Comparison of ENCODE assay signal across 8 cellular contexts in the genomic region with DNA sequence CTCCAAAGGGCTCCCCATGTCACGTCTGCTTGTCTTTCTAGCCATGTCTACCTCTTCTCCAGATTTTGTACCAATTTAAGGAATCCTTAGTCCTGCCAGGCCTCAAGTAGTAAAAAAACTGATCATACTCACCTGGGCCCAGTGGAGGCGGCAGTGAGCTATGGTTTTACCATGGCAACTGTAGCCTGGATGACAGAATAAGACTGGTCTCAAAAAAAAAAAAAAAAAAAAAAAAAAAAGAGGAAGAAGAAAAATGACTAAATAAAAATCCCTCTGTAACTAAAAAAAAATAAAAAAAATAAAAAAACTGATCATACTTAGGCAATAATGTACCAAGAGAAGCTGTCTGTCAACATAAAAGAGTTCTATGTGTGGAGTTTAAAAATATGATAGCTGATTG.
A peak's percentile ranks its signal among the peaks of the same experiment; 100 is the strongest.
DNase-seq lines count a peak whose midpoint lies in the region; ATAC-seq, FAIRE-seq and TF ChIP-seq lines count a peak whose summit lies in the region.

No MANE protein-coding gene starts in this region.

- TF ChIP-seq POLR2A in HepG2 (IDR thresholded peaks at IDR 0.05; ENCODE audit: insufficient read depth in 1 of 2, low read depth in 2 of 2, low read length in 2 of 2), result no peak
- no peak for TF ChIP-seq POLR2A in lower leg skin (IDR thresholded peaks at IDR 0.05)

- TF ChIP-seq EP300 in HepG2 (IDR thresholded peaks at IDR 0.05; ENCODE audit: low read depth in 2 of 2, low read length in 2 of 2) (no peak), HepG2 (CRISPR knock-in tag; IDR thresholded peaks at IDR 0.05; ENCODE audit: borderline replicate concordance) (no peak)

- CTCF ChIA-PET in HepG2 (lab: Yijun Ruan, JAX; ENCODE audit: low intra/inter-chr PET ratio, low total read pairs), result no interaction called here

- DNase-seq in D721Med (ENCODE audit: insufficient read length, low spot score) (no peak), RPMI8226 (peak; percentile 61), HepG2 (ENCODE audit: low spot score) (peak; percentile 24), NCI-H1092 (lab: John Stamatoyannopoulos, UW) (no peak), SHP77 treated with DMSO at 0.1 percent for 48 hours (lab: John Stamatoyannopoulos, UW) (no peak), lower leg skin (ENCODE audit: low spot score in 2 of 2) (no peak)

- no peaks in the 10 kb centered on the region for H3K27me3 ChIP-seq in HepG2 (ENCODE audit: control insufficient read depth in 1 of 2, insufficient read depth in 2 of 2, low read length in 2 of 2)

- WGBS in HepG2 (ENCODE audit: low lambda C conversion rate), result 37% methylated on average over 2 of the region's 2 CpGs
- whole genome bisulfite sequencing in lower leg skin, 2 donors, result 50 to 75% methylated on average over 2 of the region's 2 CpGs

- no peaks in the 10 kb centered on the region for H3K9me3 ChIP-seq in HepG2 (ENCODE audit: low read length)

- H3K79me2 ChIP-seq in HepG2 (ENCODE audit: insufficient read depth, low read length), result no peaks in the 10 kb centered on the region

- no peak overlapping the region for H2AFZ ChIP-seq in HepG2 (ENCODE audit: low read length)

- POLR2A ChIA-PET in HepG2 (lab: Yijun Ruan, JAX), result no interaction called here

- TF ChIP-seq CTCF in D721Med (IDR thresholded peaks at IDR 0.05; ENCODE audit: insufficient read depth, missing control alignments) (peak; percentile 5), HepG2 (CRISPR knock-in tag; IDR thresholded peaks at IDR 0.05) (no peak; the same call in 1 of the 2 replicates), lower leg skin (IDR thresholded peaks at IDR 0.05) (no peak)

- no peak overlapping the region for H3K27ac ChIP-seq in HepG2 (ENCODE audit: extremely low read length, insufficient read depth, low read length)

- no peaks in the 10 kb centered on the region for H3K36me3 ChIP-seq in HepG2 (replicated peaks in 1 of 2; ENCODE audit: control insufficient read depth in 1 of 2, insufficient read depth in 2 of 2, low read length in 2 of 2)

- ATAC-seq in GM19324 (IDR thresholded peaks at IDR 0.05; ENCODE audit: low FRiP score, unreplicated experiment) (peak; percentile 97), HG03097 (IDR thresholded peaks at IDR 0.05; ENCODE audit: low FRiP score, unreplicated experiment) (peak; percentile 87), HepG2 (peak; percentile 87)

- H3K4me1 ChIP-seq in HepG2 (ENCODE audit: insufficient read depth, low read length), result no peaks in the 10 kb centered on the region

- no peak for FAIRE-seq in D721Med (lab: Jason Lieb, UNC)
- FAIRE-seq in HepG2 (lab: Jason Lieb, UNC), result peak; percentile 42

- no peak overlapping the region for H3K9ac ChIP-seq in HepG2 (ENCODE audit: insufficient read depth, low read depth, low read length)

- H3K4me2 ChIP-seq in HepG2 (ENCODE audit: low read depth, low read length), result no peak overlapping the region

- H3K4me3 ChIP-seq in HepG2 (replicated peaks in 1 of 3; ENCODE audit: insufficient read depth in 1 of 3, low read depth in 2 of 3, low read length in 3 of 3) (no peak overlapping the region), lower leg skin (ENCODE audit: low read depth, poor library complexity, severe bottlenecking) (no peak overlapping the region)

- BruUV-seq in HepG2 (replicated peaks; lab: Mats Ljungman, UMichigan), result no TSS peak

- intact Hi-C loops in HepG2 (cut with micrococcal nuclease; ENCODE audit: unreplicated experiment), result loop anchor here (1.0 kb wide), 1 partner anchor 478 kb away; no protein-coding TSS in a partner anchor
- intact Hi-C loops in lower leg skin (cut with DNase I; ENCODE audit: low total_unique reads), result no loop called here

- no peaks in the 10 kb centered on the region for H4K20me1 ChIP-seq in HepG2 (ENCODE audit: insufficient read depth, low read length)

- in situ Hi-C loops in HepG2 (cut with HindIII; ENCODE audit: extremely low pct_ligation_motif_present, low pct_unique_long_range_greater_than_20kb), result no loop called here

- no peak for TF ChIP-seq RAD21 in HepG2 (CRISPR knock-in tag; IDR thresholded peaks at IDR 0.05)

TF ChIP-seq in HepG2, 621 proteins besides CTCF, POLR2A, EP300 and RAD21:
- TF ChIP-seq STAG1 (CRISPR knock-in tag; IDR thresholded peaks at IDR 0.05) (peak; percentile 45), MYNN (CRISPR knock-in tag; IDR thresholded peaks at IDR 0.05; ENCODE audit: low read depth) (no peak)

Comparison
In these comparisons a context has a peak if more than half of its experiments do, and no peak if none do; other contexts are left out.
1. DNase-seq: peak in RPMI8226 (single experiment) and HepG2 (single experiment); none in D721Med (single experiment), NCI-H1092 (single experiment), SHP77 treated with DMSO at 0.1 percent for 48 hours (single experiment) and lower leg skin (0 of 2).
2. Peak in every context shown above with its lines, with median percentiles within 50 percentile points of each other: ATAC-seq.